Comparison of ENCODE assay signal across 9 cellular contexts in genomic region chr1:68788762-68789161, GRCh38.
"Had no signal": no experiment of that assay in that cellular context is flagged by ENCODE, and none has a peak within 500 bp of the region (broad histone marks: within the 10 kb centered on the region; RNA-seq: fewer than 3 reads in every experiment).

No MANE protein-coding gene starts in this region.

- ATAC-seq: HepG2 had no signal

- H3K27ac Mint-ChIP-seq: IgD-negative memory B cell had no signal

- H3K4me1 Mint-ChIP-seq: IgD-negative memory B cell had no signal

- H3K27ac ChIP-seq: GM23248, HL-60, KMS-11 had no signal

- H3K4me2 ChIP-seq: KMS-11 had no signal

- H3K27me3 Mint-ChIP-seq: IgD-negative memory B cell had no signal

- H3K4me3 ChIP-seq: GM23248 had no signal

- DNase-seq: GM23248, GOT3, H7, HCEC 1CT, KBM-7 had no signal

- H3K4me3 Mint-ChIP-seq: IgD-negative memory B cell had no signal

- H3K9ac ChIP-seq: GM23248, KMS-11 had no signal

- H3K36me3 Mint-ChIP-seq: IgD-negative memory B cell had no signal

- H2AFZ ChIP-seq: GM23248 had no signal
